ENCODE assay signal across 22 cellular contexts in the genomic region with DNA sequence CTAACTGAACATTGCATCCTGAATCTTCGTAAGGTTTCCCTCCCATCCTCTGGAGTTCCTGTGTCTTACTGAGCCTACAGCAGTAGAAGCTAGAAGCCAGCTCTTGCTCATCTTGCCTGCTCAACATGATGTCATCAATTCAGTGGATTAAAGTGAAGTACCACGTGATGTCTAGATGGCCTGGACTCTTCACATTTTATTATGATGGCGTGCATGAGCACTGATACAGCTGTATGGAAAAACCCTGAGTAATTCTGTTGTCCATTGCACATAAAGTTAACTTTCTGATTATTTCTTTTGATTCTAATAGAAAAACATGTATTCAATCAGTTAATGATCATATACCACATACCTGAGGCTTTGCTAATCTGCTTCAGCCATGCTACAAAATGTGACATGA.
"Had no signal": no experiment of that assay in that cellular context is flagged by ENCODE, and none has a peak within 500 bp of the region (broad histone marks: within the 10 kb centered on the region; RNA-seq: fewer than 3 reads in every experiment).

No MANE protein-coding gene starts in this region.

- ATAC-seq: left lobe of liver; naive thymus-derived CD8-positive, alpha-beta T cell; sciatic nerve; stimulated activated memory B cell treated with anti-CD40 and anti-IgM and Interleukin-4, amounts not matched to agents 10 μg/mL and 1 μg/mL and 100 μg/mL, for 72 hours had no signal

- H3K4me1 ChIP-seq: colonic mucosa, neural progenitor cell, testis, uterus had no signal

- H2AFZ ChIP-seq: neural progenitor cell had no signal

- H3K4me3 ChIP-seq: colonic mucosa, neural progenitor cell, testis, uterus had no signal

- H3K36me3 ChIP-seq: colonic mucosa, neural progenitor cell, uterus had no signal

- H3K9me3 ChIP-seq: colonic mucosa, testis, uterus had no signal

- H3K27ac ChIP-seq: colonic mucosa, epithelial cell of prostate, neural progenitor cell, testis, uterus had no signal

- H3K4me2 ChIP-seq: neural progenitor cell had no signal

- H3K9ac ChIP-seq: neural progenitor cell had no signal

- H3K27me3 ChIP-seq: colonic mucosa, neural progenitor cell, testis, uterus had no signal

- DNase-seq: activated CD4-positive, alpha-beta memory T cell treated with anti-CD3 and anti-CD28 coated beads for 36 hours; activated CD4-positive, alpha-beta T cell treated with anti-CD3 and anti-CD28 coated beads for 48 hours; activated CD4-positive, CD25-positive, alpha-beta regulatory T cell; activated naive CD4-positive, alpha-beta T cell treated with Interleukin-2 at 50 U/mL for 16 hours; activated naive CD8-positive, alpha-beta T cell treated with anti-CD3 and anti-CD28 coated beads for 36 hours; activated T-cell treated with anti-CD3 and anti-CD28 coated beads, Interleukin-2, amount 50 U/mL, for 48 hours; amygdala; colonic mucosa; endodermal cell; kidney; naive thymus-derived CD8-positive, alpha-beta T cell; posterior cingulate gyrus; small intestine; stimulated activated CD4-positive, alpha-beta T cell treated with anti-CD3 and anti-CD28 coated beads, Interleukin-2, amount 100 ng/mL, for 24 hours; testis; trophoblast cell; uterus had no signal
